Comparison of ENCODE assay signal across 8 cellular contexts in the genomic region with DNA sequence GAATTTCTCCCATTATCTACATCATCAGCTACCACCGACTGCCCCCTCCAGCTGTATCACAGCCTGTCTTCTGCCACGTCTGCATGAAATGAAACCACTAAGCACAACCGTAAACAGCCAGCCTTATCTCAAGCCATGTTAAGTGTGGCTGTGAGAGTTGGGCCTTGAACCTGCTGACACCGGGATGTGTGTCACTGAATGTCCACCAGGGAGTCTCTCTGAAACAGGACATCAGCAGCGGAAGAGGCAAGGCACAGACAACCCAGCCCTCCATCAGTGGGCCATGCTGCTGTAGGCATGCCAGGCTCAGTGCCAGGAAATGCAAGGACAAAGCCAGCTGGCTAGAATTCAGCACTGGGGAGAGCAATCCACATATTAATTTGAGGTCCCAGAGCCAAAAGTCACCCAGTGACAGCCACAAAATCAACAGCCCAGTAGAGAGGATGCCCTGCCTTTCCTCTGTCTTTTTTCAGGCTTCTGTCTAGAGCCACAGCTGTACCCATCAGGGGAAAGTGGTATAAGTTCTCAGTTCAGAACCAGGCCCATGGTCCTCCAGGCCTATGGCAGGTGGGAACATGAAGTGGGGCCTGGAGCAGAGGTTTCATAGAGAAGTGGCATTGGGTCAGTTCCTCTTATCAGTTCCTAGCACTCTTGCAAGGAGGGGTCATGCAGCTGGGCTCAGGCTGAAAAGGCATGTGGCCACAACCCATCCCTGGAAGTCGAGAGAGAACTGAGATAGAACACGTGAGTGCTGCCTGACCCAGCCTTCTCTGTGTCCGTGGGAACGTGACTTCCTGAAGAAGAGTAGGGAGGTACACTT.
A peak's percentile ranks its signal among the peaks of the same experiment; 100 is the strongest.
DNase-seq lines count a peak whose midpoint lies in the region; ATAC-seq and TF ChIP-seq lines count a peak whose summit lies in the region.

No MANE protein-coding gene starts in this region.

- in situ Hi-C loops in mammary epithelial cell (cut with MboI; ENCODE audit: low sequenced_read_pairs in 2 of 2) = no loop called here

- ATAC-seq in GM19328 (IDR thresholded peaks at IDR 0.05; ENCODE audit: unreplicated experiment) = peak; percentile 60
- peak; percentile 61 for ATAC-seq in HG03460 (IDR thresholded peaks at IDR 0.05; ENCODE audit: unreplicated experiment)

- peak overlapping the region; percentile 5 for H2AFZ ChIP-seq in mammary epithelial cell (ENCODE audit: low read depth, low read length)

- no peak overlapping the region for H3K4me2 ChIP-seq in mammary epithelial cell (ENCODE audit: insufficient read depth, low read depth, low read length)

- no peaks in the 10 kb centered on the region for H3K79me2 ChIP-seq in mammary epithelial cell (ENCODE audit: insufficient read depth, low read length)

- H3K9ac ChIP-seq in mammary epithelial cell (ENCODE audit: insufficient read depth, low read length) = no peak overlapping the region

- H3K36me3 ChIP-seq in mammary epithelial cell (ENCODE audit: insufficient read depth, low read length) = no peaks in the 10 kb centered on the region
- H3K36me3 ChIP-seq in H7 (replicated peaks; ENCODE audit: control insufficient read depth, insufficient read depth, low read length) = no peaks in the 10 kb centered on the region

- intact Hi-C loops in mammary epithelial cell (cut with micrococcal nuclease) = no loop called here

- H3K4me3 ChIP-seq in mammary epithelial cell (replicated peaks in 1 of 3; ENCODE audit: insufficient read depth in 1 of 3, low read depth in 2 of 3, low read length in 3 of 3) = no peak overlapping the region
- H3K4me3 ChIP-seq in H7 (ENCODE audit: insufficient read depth, low read depth, low read length) = no peak overlapping the region

- CTCF ChIA-PET in mammary epithelial cell (lab: Charles Lee; ENCODE audit: low non-redundant PET) = no interaction called here

- no peak for TF ChIP-seq CTCF in mammary epithelial cell (conservative IDR thresholded peaks at IDR 0.05 in 1 of 2, IDR thresholded peaks at IDR 0.05 in 1 of 2; ENCODE audit: extremely low read depth in 1 of 2, insufficient read depth in 1 of 2, low read depth in 1 of 2, low read length in 2 of 2)

- no peaks in the 10 kb centered on the region for H3K9me3 ChIP-seq in mammary epithelial cell (replicated peaks; ENCODE audit: insufficient read depth, low read length)

- dilution Hi-C loops in mammary epithelial cell (cut with HindIII; ENCODE audit: low sequenced_read_pairs) = no loop called here

- H3K4me1 ChIP-seq in mammary epithelial cell (ENCODE audit: insufficient read depth, low read length) = no peaks in the 10 kb centered on the region

- H3K27ac ChIP-seq in mammary epithelial cell (ENCODE audit: insufficient read depth, low read depth, low read length) = no peak overlapping the region

- WGBS in mammary epithelial cell (ENCODE audit: low coverage, missing lambda C conversion rate) = 38% methylated on average over 9 of the region's 9 CpGs

- H3K27me3 ChIP-seq in mammary epithelial cell (ENCODE audit: insufficient read depth, low read length) (no peaks in the 10 kb centered on the region), H7 (ENCODE audit: control insufficient read depth, insufficient read depth, low read length) (no peaks in the 10 kb centered on the region)

- H4K20me1 ChIP-seq in mammary epithelial cell (ENCODE audit: insufficient read depth, low read length) = no peaks in the 10 kb centered on the region

- BruUV-seq in mammary epithelial cell (replicated peaks; lab: Mats Ljungman, UMichigan) = no TSS peak

- no peak for DNase-seq in mammary epithelial cell
- DNase-seq in myocyte (ENCODE audit: low read depth) = peak; percentile 40
- DNase-seq in NK-92 treated with Interleukin-12 subunit alpha and Interleukin-12 subunit beta, amount 100 ng/mL, for 24 hours (lab: John Stamatoyannopoulos, UW) = no peak
- no peak for DNase-seq in activated CD4-positive, alpha-beta T cell treated with anti-CD3 and anti-CD28 coated beads for 4 hours
- no peak for DNase-seq in central memory CD4-positive, alpha-beta T cell
- no peak for DNase-seq in H7
